In genomic region chr6:145483191-145483996, GRCh38 we compare ENCODE assay signal across 1 cellular context.
TF ChIP-seq lines count a peak whose summit lies in the region.

No MANE protein-coding gene starts in this region.

TF ChIP-seq in H1, 55 proteins besides CTCF, POLR2A, EP300 and RAD21:
- TF ChIP-seq POU5F1 (IDR thresholded peaks at IDR 0.05; ENCODE audit: low read depth, low read length) (no peak), SAP30 (IDR thresholded peaks at IDR 0.05; ENCODE audit: insufficient read depth, insufficient replicate concordance, low read length) (no peak), BCL11A (IDR thresholded peaks at IDR 0.05; ENCODE audit: low read depth in 2 of 2, low read length in 2 of 2) (no peak), SIX5 (IDR thresholded peaks at IDR 0.05; ENCODE audit: low read depth, low read length) (no peak), EGR1 (IDR thresholded peaks at IDR 0.05; ENCODE audit: borderline replicate concordance, low read depth, low read length) (no peak), RFX5 (IDR thresholded peaks at IDR 0.05; ENCODE audit: borderline replicate concordance, low read depth, low read length) (no peak)
